1 cellular context compared by ENCODE assay signal in the genomic region with DNA sequence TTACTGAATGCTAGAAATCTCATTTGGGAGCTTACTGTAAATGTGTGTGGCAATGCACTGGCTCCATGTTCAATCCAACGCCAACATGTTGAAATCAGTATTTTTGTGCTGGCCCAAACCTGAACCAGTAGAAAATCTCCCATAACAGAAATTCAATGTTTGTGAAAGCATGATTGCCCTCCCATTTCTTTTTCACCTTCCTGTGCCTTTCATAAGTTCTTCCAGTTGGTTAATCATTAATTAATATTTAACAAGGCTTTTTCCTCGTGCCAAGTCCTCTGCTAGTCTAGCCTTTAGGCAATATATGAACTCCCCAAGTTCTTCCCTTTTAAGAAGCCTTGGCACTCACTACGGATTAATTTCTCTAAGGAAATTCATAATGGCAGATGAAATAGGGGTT.
TF ChIP-seq lines count a peak whose summit lies in the region.

No MANE protein-coding gene starts in this region.

TF ChIP-seq in IMR-90, 13 proteins besides CTCF, POLR2A, EP300 and RAD21:
- TF ChIP-seq, protein P1, sequence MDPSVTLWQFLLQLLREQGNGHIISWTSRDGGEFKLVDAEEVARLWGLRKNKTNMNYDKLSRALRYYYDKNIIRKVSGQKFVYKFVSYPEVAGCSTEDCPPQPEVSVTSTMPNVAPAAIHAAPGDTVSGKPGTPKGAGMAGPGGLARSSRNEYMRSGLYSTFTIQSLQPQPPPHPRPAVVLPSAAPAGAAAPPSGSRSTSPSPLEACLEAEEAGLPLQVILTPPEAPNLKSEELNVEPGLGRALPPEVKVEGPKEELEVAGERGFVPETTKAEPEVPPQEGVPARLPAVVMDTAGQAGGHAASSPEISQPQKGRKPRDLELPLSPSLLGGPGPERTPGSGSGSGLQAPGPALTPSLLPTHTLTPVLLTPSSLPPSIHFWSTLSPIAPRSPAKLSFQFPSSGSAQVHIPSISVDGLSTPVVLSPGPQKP (IDR thresholded peaks at IDR 0.05; ENCODE audit: borderline replicate concordance, low read depth, low read length), result no peak
- TF ChIP-seq MXI1 (IDR thresholded peaks at IDR 0.05; ENCODE audit: borderline replicate concordance, low read depth, low read length) (no peak), CHD1 (IDR thresholded peaks at IDR 0.05; ENCODE audit: low read depth, low read length) (no peak), FOS (IDR thresholded peaks at IDR 0.05; ENCODE audit: low read depth, low read length) (no peak), MAZ (IDR thresholded peaks at IDR 0.05; ENCODE audit: borderline replicate concordance, low read depth, low read length) (no peak), BHLHE40 (IDR thresholded peaks at IDR 0.05; ENCODE audit: low read depth, low read length) (no peak), NFE2L2 (IDR thresholded peaks at IDR 0.05; ENCODE audit: low read depth, low read length) (no peak), RCOR1 (IDR thresholded peaks at IDR 0.05; ENCODE audit: insufficient replicate concordance, low read length) (no peak), MAFK (IDR thresholded peaks at IDR 0.05; ENCODE audit: low read depth, low read length) (no peak), CEBPB (IDR thresholded peaks at IDR 0.05; ENCODE audit: low read depth, low read length) (no peak), RFX5 (IDR thresholded peaks at IDR 0.05; ENCODE audit: low read depth, low read length) (no peak), SMC3 (IDR thresholded peaks at IDR 0.05; ENCODE audit: low read depth, low read length) (no peak), USF2 (IDR thresholded peaks at IDR 0.05; ENCODE audit: low read depth, low read length) (no peak)
